In genomic region chrX:40105016-40105790, GRCh38 we compare ENCODE assay signal across 1 cellular context.
TF ChIP-seq lines count a peak whose summit lies in the region.

No MANE protein-coding gene starts in this region.

TF ChIP-seq in HEK293, 187 proteins besides CTCF, POLR2A, EP300 and RAD21 (continued from another document and continues in another):
- TF ChIP-seq, protein P1, sequence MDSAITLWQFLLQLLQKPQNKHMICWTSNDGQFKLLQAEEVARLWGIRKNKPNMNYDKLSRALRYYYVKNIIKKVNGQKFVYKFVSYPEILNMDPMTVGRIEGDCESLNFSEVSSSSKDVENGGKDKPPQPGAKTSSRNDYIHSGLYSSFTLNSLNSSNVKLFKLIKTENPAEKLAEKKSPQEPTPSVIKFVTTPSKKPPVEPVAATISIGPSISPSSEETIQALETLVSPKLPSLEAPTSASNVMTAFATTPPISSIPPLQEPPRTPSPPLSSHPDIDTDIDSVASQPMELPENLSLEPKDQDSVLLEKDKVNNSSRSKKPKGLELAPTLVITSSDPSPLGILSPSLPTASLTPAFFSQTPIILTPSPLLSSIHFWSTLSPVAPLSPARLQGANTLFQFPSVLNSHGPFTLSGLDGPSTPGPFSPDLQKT (IDR thresholded peaks at IDR 0.05; ENCODE audit: borderline replicate concordance, low read depth, low read length) = no peak
- TF ChIP-seq ZNF2 (tag by site-specific recombination; IDR thresholded peaks at IDR 0.05) (0 out of 2 replicates have a peak, but pooled peaks have one; percentile 23), ZNF292 (tag by site-specific recombination; IDR thresholded peaks at IDR 0.05; ENCODE audit: borderline replicate concordance, low read depth) (no peak), REPIN1 (tag by site-specific recombination; IDR thresholded peaks at IDR 0.05; ENCODE audit: low read depth) (no peak), ZNF335 (tag by site-specific recombination; conservative IDR thresholded peaks at IDR 0.05) (peak; percentile 46; the same call in 1 of the 2 replicates), ZNF600 (tag by site-specific recombination; IDR thresholded peaks at IDR 0.05) (no peak), ZNF311 (tag by site-specific recombination; IDR thresholded peaks at IDR 0.05; ENCODE audit: borderline replicate concordance) (no peak), ZNF324 (tag by site-specific recombination; IDR thresholded peaks at IDR 0.05) (no peak), SCRT2 (tag by site-specific recombination; IDR thresholded peaks at IDR 0.05) (no peak), ZNF221 (tag by site-specific recombination; IDR thresholded peaks at IDR 0.05; ENCODE audit: borderline replicate concordance) (no peak), ZNF157 (tag by site-specific recombination; IDR thresholded peaks at IDR 0.05) (no peak), ZNF350 (tag by site-specific recombination; IDR thresholded peaks at IDR 0.05) (no peak), ZNF174 (tag by site-specific recombination; IDR thresholded peaks at IDR 0.05) (no peak), ZNF626 (tag by site-specific recombination; IDR thresholded peaks at IDR 0.05) (no peak), ZNF660 (tag by site-specific recombination; IDR thresholded peaks at IDR 0.05) (no peak), ZNF426 (tag by site-specific recombination; IDR thresholded peaks at IDR 0.05) (no peak), ZNF791 (tag by site-specific recombination; IDR thresholded peaks at IDR 0.05) (no peak), ZNF544 (tag by site-specific recombination; IDR thresholded peaks at IDR 0.05) (no peak), ZNF391 (tag by site-specific recombination; IDR thresholded peaks at IDR 0.05; ENCODE audit: borderline replicate concordance, low read depth) (no peak), ZFP37 (tag by site-specific recombination; IDR thresholded peaks at IDR 0.05) (no peak), ZNF302 (tag by site-specific recombination; IDR thresholded peaks at IDR 0.05; ENCODE audit: low read depth) (no peak), KLF17 (tag by site-specific recombination; IDR thresholded peaks at IDR 0.05) (no peak), ZNF518A (tag by site-specific recombination; conservative IDR thresholded peaks at IDR 0.05; ENCODE audit: low read depth) (no peak), ZNF184 (tag by site-specific recombination; IDR thresholded peaks at IDR 0.05) (no peak), ZNF701 (tag by site-specific recombination; IDR thresholded peaks at IDR 0.05) (no peak), ZNF76 (tag by site-specific recombination; IDR thresholded peaks at IDR 0.05; ENCODE audit: borderline replicate concordance, low read depth) (no peak), ZNF510 (tag by site-specific recombination; IDR thresholded peaks at IDR 0.05; ENCODE audit: insufficient replicate concordance) (no peak), ZNF248 (tag by site-specific recombination; IDR thresholded peaks at IDR 0.05) (no peak), ZNF366 (tag by site-specific recombination; conservative IDR thresholded peaks at IDR 0.05) (no peak), ZNF146 (tag by site-specific recombination; IDR thresholded peaks at IDR 0.05) (no peak), ZNF416 (tag by site-specific recombination; IDR thresholded peaks at IDR 0.05) (no peak), HOXA7 (CRISPR knock-in tag; IDR thresholded peaks at IDR 0.05; ENCODE audit: borderline replicate concordance) (no peak)
- TF ChIP-seq, protein P2, sequence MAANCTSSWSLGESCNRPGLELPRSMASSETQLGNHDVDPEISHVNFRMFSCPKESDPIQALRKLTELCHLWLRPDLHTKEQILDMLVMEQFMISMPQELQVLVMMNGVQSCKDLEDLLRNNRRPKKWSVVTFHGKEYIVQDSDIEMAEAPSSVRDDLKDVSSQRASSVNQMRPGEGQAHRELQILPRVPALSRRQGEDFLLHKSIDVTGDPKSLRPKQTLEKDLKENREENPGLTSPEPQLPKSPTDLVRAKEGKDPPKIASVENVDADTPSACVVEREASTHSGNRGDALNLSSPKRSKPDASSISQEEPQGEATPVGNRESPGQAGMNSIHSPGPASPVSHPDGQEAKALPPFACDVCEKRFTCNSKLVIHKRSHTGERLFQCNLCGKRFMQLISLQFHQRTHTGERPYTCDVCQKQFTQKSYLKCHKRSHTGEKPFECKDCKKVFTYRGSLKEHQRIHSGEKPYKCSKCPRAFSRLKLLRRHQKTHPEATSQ (tag by site-specific recombination; IDR thresholded peaks at IDR 0.05) = no peak
- TF ChIP-seq, protein P3, sequence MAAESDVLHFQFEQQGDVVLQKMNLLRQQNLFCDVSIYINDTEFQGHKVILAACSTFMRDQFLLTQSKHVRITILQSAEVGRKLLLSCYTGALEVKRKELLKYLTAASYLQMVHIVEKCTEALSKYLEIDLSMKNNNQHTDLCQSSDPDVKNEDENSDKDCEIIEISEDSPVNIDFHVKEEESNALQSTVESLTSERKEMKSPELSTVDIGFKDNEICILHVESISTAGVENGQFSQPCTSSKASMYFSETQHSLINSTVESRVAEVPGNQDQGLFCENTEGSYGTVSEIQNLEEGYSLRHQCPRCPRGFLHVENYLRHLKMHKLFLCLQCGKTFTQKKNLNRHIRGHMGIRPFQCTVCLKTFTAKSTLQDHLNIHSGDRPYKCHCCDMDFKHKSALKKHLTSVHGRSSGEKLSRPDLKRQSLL (tag by site-specific recombination; IDR thresholded peaks at IDR 0.05) = no peak
- TF ChIP-seq, protein P4, sequence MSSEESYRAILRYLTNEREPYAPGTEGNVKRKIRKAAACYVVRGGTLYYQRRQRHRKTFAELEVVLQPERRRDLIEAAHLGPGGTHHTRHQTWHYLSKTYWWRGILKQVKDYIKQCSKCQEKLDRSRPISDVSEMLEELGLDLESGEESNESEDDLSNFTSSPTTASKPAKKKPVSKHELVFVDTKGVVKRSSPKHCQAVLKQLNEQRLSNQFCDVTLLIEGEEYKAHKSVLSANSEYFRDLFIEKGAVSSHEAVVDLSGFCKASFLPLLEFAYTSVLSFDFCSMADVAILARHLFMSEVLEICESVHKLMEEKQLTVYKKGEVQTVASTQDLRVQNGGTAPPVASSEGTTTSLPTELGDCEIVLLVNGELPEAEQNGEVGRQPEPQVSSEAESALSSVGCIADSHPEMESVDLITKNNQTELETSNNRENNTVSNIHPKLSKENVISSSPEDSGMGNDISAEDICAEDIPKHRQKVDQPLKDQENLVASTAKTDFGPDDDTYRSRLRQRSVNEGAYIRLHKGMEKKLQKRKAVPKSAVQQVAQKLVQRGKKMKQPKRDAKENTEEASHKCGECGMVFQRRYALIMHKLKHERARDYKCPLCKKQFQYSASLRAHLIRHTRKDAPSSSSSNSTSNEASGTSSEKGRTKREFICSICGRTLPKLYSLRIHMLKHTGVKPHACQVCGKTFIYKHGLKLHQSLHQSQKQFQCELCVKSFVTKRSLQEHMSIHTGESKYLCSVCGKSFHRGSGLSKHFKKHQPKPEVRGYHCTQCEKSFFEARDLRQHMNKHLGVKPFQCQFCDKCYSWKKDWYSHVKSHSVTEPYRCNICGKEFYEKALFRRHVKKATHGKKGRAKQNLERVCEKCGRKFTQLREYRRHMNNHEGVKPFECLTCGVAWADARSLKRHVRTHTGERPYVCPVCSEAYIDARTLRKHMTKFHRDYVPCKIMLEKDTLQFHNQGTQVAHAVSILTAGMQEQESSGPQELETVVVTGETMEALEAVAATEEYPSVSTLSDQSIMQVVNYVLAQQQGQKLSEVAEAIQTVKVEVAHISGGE (tag by site-specific recombination; conservative IDR thresholded peaks at IDR 0.05; ENCODE audit: low read depth) = no peak
- TF ChIP-seq, protein P5, sequence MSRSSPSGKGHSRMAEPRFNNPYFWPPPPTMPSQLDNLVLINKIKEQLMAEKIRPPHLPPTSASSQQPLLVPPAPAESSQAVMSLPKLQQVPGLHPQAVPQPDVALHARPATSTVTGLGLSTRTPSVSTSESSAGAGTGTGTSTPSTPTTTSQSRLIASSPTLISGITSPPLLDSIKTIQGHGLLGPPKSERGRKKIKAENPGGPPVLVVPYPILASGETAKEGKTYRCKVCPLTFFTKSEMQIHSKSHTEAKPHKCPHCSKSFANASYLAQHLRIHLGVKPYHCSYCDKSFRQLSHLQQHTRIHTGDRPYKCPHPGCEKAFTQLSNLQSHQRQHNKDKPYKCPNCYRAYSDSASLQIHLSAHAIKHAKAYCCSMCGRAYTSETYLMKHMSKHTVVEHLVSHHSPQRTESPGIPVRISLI (tag by site-specific recombination; IDR thresholded peaks at IDR 0.05) = no peak
- TF ChIP-seq, protein P6, sequence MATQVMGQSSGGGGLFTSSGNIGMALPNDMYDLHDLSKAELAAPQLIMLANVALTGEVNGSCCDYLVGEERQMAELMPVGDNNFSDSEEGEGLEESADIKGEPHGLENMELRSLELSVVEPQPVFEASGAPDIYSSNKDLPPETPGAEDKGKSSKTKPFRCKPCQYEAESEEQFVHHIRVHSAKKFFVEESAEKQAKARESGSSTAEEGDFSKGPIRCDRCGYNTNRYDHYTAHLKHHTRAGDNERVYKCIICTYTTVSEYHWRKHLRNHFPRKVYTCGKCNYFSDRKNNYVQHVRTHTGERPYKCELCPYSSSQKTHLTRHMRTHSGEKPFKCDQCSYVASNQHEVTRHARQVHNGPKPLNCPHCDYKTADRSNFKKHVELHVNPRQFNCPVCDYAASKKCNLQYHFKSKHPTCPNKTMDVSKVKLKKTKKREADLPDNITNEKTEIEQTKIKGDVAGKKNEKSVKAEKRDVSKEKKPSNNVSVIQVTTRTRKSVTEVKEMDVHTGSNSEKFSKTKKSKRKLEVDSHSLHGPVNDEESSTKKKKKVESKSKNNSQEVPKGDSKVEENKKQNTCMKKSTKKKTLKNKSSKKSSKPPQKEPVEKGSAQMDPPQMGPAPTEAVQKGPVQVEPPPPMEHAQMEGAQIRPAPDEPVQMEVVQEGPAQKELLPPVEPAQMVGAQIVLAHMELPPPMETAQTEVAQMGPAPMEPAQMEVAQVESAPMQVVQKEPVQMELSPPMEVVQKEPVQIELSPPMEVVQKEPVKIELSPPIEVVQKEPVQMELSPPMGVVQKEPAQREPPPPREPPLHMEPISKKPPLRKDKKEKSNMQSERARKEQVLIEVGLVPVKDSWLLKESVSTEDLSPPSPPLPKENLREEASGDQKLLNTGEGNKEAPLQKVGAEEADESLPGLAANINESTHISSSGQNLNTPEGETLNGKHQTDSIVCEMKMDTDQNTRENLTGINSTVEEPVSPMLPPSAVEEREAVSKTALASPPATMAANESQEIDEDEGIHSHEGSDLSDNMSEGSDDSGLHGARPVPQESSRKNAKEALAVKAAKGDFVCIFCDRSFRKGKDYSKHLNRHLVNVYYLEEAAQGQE (tag by site-specific recombination; IDR thresholded peaks at IDR 0.05) = no peak
- TF ChIP-seq, protein P7, sequence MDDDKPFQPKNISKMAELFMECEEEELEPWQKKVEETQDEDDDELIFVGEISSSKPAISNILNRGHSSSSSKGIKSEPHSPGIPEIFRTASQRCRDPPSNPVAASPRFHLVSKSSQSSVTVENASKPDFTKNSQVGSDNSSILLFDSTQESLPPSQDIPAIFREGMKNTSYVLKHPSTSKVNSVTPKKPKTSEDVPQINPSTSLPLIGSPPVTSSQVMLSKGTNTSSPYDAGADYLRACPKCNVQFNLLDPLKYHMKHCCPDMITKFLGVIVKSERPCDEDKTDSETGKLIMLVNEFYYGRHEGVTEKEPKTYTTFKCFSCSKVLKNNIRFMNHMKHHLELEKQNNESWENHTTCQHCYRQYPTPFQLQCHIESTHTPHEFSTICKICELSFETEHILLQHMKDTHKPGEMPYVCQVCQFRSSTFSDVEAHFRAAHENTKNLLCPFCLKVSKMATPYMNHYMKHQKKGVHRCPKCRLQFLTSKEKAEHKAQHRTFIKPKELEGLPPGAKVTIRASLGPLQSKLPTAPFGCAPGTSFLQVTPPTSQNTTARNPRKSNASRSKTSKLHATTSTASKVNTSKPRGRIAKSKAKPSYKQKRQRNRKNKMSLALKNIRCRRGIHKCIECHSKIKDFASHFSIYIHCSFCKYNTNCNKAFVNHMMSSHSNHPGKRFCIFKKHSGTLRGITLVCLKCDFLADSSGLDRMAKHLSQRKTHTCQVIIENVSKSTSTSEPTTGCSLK (tag by site-specific recombination; IDR thresholded peaks at IDR 0.05) = no peak
